Comparison of ENCODE assay signal across 8 cellular contexts in the genomic region with DNA sequence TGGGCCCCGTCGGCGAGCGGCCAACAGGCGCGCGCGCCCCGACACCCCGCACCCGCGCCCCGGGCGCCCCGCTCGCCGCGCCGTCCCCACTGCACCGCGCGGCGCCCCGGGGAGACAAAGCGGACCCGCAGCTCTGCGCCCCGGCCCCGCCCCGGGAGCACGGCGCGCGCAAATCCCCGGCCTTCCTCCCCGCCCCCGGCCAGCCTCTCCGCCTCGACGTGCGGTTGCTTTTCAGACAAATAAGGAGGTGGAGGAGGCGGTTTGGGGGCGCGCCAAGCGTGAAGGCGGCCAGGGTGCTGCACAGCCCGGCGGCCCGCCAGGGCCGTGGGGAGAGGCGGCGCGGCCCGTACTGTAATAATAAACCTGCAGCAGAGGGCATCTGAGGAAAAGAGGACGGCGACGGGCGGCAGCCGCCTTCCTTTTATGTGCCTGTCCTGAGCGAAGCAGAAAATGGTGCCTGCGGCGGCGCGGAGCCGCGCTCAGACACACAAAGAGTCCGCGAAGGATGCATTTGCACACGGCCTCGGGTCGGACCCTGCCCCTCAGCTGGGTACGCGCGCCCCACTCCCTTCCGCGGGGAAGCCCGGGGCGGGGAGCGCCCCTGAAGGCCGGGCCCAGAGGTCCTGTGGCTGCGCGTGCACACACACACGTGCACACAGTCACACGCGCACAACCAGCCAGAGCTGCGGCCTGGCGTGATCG. TPM values are rescaled to one million over a fixed set of nuclear protein-coding genes. Genes with fewer than 3 reads are reported as not detected.
DNase-seq lines count a peak whose midpoint lies in the region; ATAC-seq and FAIRE-seq lines count a peak whose summit lies in the region.

No MANE protein-coding gene starts in this region.

- H3K36me3 ChIP-seq in naive thymus-derived CD4-positive, alpha-beta T cell (ENCODE audit: control insufficient read depth in 2 of 3, insufficient read depth in 3 of 3, low read length in 3 of 3) = peaks cover 0 to 4% (median 0%) of the 10 kb centered on the region in 3 experiments

- no peaks in the 10 kb centered on the region for H3K9me3 Mint-ChIP-seq in activated T-helper 1 cell treated with anti-CD3 and anti-CD28 coated beads, Interleukin-12 subunit alpha, Interleukin-12 subunit beta, Interleukin-2, Interleukin-4 antibody, amounts not matched to agents 30 ng/mL and 10 ng/mL and 1 ng/mL, durations not matched to agents 14 hours and 24 hours and 36 hours
- no peaks in the 10 kb centered on the region for H3K9me3 Mint-ChIP-seq in naive thymus-derived CD4-positive, alpha-beta T cell
- H3K9me3 Mint-ChIP-seq in stimulated activated memory B cell treated with anti-CD40 and anti-IgM and Interleukin-4, amounts not matched to agents 10 μg/mL and 1 μg/mL and 100 μg/mL, for 72 hours = no peaks in the 10 kb centered on the region

- FAIRE-seq in RCC 7860 (lab: Jason Lieb, UNC) = no peak

- peaks cover 6% of the 10 kb centered on the region for H3K27me3 Mint-ChIP-seq in activated T-helper 1 cell treated with anti-CD3 and anti-CD28 coated beads, Interleukin-12 subunit alpha, Interleukin-12 subunit beta, Interleukin-2, Interleukin-4 antibody, amounts not matched to agents 30 ng/mL and 10 ng/mL and 1 ng/mL, durations not matched to agents 14 hours and 24 hours and 36 hours (ENCODE audit: insufficient read depth)
- H3K27me3 Mint-ChIP-seq in naive thymus-derived CD4-positive, alpha-beta T cell = peaks cover 0 to 7% (median 0%) of the 10 kb centered on the region in 5 donors
- H3K27me3 Mint-ChIP-seq in stimulated activated memory B cell treated with anti-CD40 and anti-IgM and Interleukin-4, amounts not matched to agents 10 μg/mL and 1 μg/mL and 100 μg/mL, for 72 hours = peaks cover 9% of the 10 kb centered on the region

- peak overlapping the region; percentile 86 for H3K27ac Mint-ChIP-seq in activated T-helper 1 cell treated with anti-CD3 and anti-CD28 coated beads, Interleukin-12 subunit alpha, Interleukin-12 subunit beta, Interleukin-2, Interleukin-4 antibody, amounts not matched to agents 30 ng/mL and 10 ng/mL and 1 ng/mL, durations not matched to agents 14 hours and 24 hours and 36 hours
- peak overlapping the region; percentile 57 to 92 (median 83) for H3K27ac Mint-ChIP-seq in naive thymus-derived CD4-positive, alpha-beta T cell
- peak overlapping the region; percentile 74 for H3K27ac Mint-ChIP-seq in stimulated activated memory B cell treated with anti-CD40 and anti-IgM and Interleukin-4, amounts not matched to agents 10 μg/mL and 1 μg/mL and 100 μg/mL, for 72 hours

- ATAC-seq in GM21529 (IDR thresholded peaks at IDR 0.05; ENCODE audit: unreplicated experiment) = peak; percentile 78
- peak; percentile 87 for ATAC-seq in naive thymus-derived CD4-positive, alpha-beta T cell
- peak; percentile 86 for ATAC-seq in stimulated activated memory B cell treated with anti-CD40 and anti-IgM and Interleukin-4, amounts not matched to agents 10 μg/mL and 1 μg/mL and 100 μg/mL, for 72 hours

- H3K4me1 Mint-ChIP-seq in activated T-helper 1 cell treated with anti-CD3 and anti-CD28 coated beads, Interleukin-12 subunit alpha, Interleukin-12 subunit beta, Interleukin-2, Interleukin-4 antibody, amounts not matched to agents 30 ng/mL and 10 ng/mL and 1 ng/mL, durations not matched to agents 14 hours and 24 hours and 36 hours (ENCODE audit: low read depth) = peaks cover 29% of the 10 kb centered on the region
- peaks cover 4 to 29% (median 18%) of the 10 kb centered on the region in 7 donors for H3K4me1 Mint-ChIP-seq in naive thymus-derived CD4-positive, alpha-beta T cell
- peaks cover 15% of the 10 kb centered on the region for H3K4me1 Mint-ChIP-seq in stimulated activated memory B cell treated with anti-CD40 and anti-IgM and Interleukin-4, amounts not matched to agents 10 μg/mL and 1 μg/mL and 100 μg/mL, for 72 hours

- POLR2A ChIA-PET in naive thymus-derived CD4-positive, alpha-beta T cell (lab: Charles Lee) = interaction anchor here (1.0 to 1.1 kb wide), 2 partner anchors 274 to 403 kb away, joined by 4 read pairs; no protein-coding TSS in a partner anchor

- peak overlapping the region; percentile 64 for H3K4me3 ChIP-seq in naive thymus-derived CD4-positive, alpha-beta T cell (ENCODE audit: low read length)

- peaks cover 4% of the 10 kb centered on the region for H3K36me3 Mint-ChIP-seq in activated T-helper 1 cell treated with anti-CD3 and anti-CD28 coated beads, Interleukin-12 subunit alpha, Interleukin-12 subunit beta, Interleukin-2, Interleukin-4 antibody, amounts not matched to agents 30 ng/mL and 10 ng/mL and 1 ng/mL, durations not matched to agents 14 hours and 24 hours and 36 hours (ENCODE audit: low read depth)
- peaks cover 0 to 7% (median 0%) of the 10 kb centered on the region in 5 donors for H3K36me3 Mint-ChIP-seq in naive thymus-derived CD4-positive, alpha-beta T cell
- H3K36me3 Mint-ChIP-seq in stimulated activated memory B cell treated with anti-CD40 and anti-IgM and Interleukin-4, amounts not matched to agents 10 μg/mL and 1 μg/mL and 100 μg/mL, for 72 hours = no peaks in the 10 kb centered on the region

- CTCF ChIA-PET in naive thymus-derived CD4-positive, alpha-beta T cell (lab: Charles Lee) = no interaction called here

- H3K4me3 Mint-ChIP-seq in activated T-helper 1 cell treated with anti-CD3 and anti-CD28 coated beads, Interleukin-12 subunit alpha, Interleukin-12 subunit beta, Interleukin-2, Interleukin-4 antibody, amounts not matched to agents 30 ng/mL and 10 ng/mL and 1 ng/mL, durations not matched to agents 14 hours and 24 hours and 36 hours = peak overlapping the region; percentile 87
- H3K4me3 Mint-ChIP-seq in naive thymus-derived CD4-positive, alpha-beta T cell = peak overlapping the region; percentile 83 to 94 (median 90)
- peak overlapping the region; percentile 80 for H3K4me3 Mint-ChIP-seq in stimulated activated memory B cell treated with anti-CD40 and anti-IgM and Interleukin-4, amounts not matched to agents 10 μg/mL and 1 μg/mL and 100 μg/mL, for 72 hours

- H3K27me3 ChIP-seq in naive thymus-derived CD4-positive, alpha-beta T cell (ENCODE audit: control insufficient read depth in 2 of 2, insufficient read depth in 2 of 2, low read length in 2 of 2) = no peaks in the 10 kb centered on the region

- H3K9me3 ChIP-seq in naive thymus-derived CD4-positive, alpha-beta T cell (ENCODE audit: control insufficient read depth in 2 of 3, low read length in 3 of 3) = no peaks in the 10 kb centered on the region

- peak overlapping the region; percentile 75 for H3K27ac ChIP-seq in naive thymus-derived CD4-positive, alpha-beta T cell (ENCODE audit: low read depth, low read length)

- H3K4me1 ChIP-seq in naive thymus-derived CD4-positive, alpha-beta T cell (ENCODE audit: control insufficient read depth in 2 of 2, insufficient read depth in 2 of 2, low read length in 2 of 2) = peaks cover 0 to 4% of the 10 kb centered on the region in 2 donors

- DNase-seq in DMS53 (lab: John Stamatoyannopoulos, UW) = peak; percentile 96
- DNase-seq in HuH-7.5 (ENCODE audit: low spot score) = peak; percentile 59
- peak; percentile 84 for DNase-seq in RCC 7860 (ENCODE audit: low spot score)
- peak; percentile 84 for DNase-seq in activated T-helper 1 cell treated with anti-CD3 and anti-CD28 coated beads, Interleukin-12 subunit alpha, Interleukin-12 subunit beta, Interleukin-2, Interleukin-4 antibody, amounts not matched to agents 30 ng/mL and 10 ng/mL and 1 ng/mL, durations not matched to agents 14 hours and 24 hours and 36 hours (ENCODE audit: low spot score)
- DNase-seq in fibroblast of gingiva (ENCODE audit: low read depth) = peak; percentile 96
- DNase-seq in naive thymus-derived CD4-positive, alpha-beta T cell = peak; percentile 65 to 88 (median 86)

- intact Hi-C loops in activated T-helper 1 cell treated with anti-CD3 and anti-CD28 coated beads, Interleukin-12 subunit alpha, Interleukin-12 subunit beta, Interleukin-2, Interleukin-4 antibody, amounts not matched to agents 30 ng/mL and 10 ng/mL and 1 ng/mL, durations not matched to agents 14 hours and 24 hours and 36 hours (cut with micrococcal nuclease) = loop anchor here (1.0 to 10.0 kb wide), 11 partner anchors 15 to 1018 kb away; a partner anchor contains a TSS
- intact Hi-C loops in naive thymus-derived CD4-positive, alpha-beta T cell (cut with micrococcal nuclease) = loop anchor here (1.0 to 10.0 kb wide), 16 partner anchors 15 to 1220 kb away; a partner anchor contains a TSS

RNA-seq across cellular contexts. Expression of a gene that starts 0.7 kb away (rescaled TPM):
- total RNA-seq in activated T-helper 1 cell treated with anti-CD3 and anti-CD28 coated beads, Interleukin-12 subunit alpha, Interleukin-12 subunit beta, Interleukin-2, Interleukin-4 antibody, amounts not matched to agents 30 ng/mL and 10 ng/mL and 1 ng/mL, durations not matched to agents 14 hours and 24 hours and 36 hours = 17.6 and 20.7 TPM in 2 replicates
- 10 to 100 TPM in 1 of 5 experiments, 1 to 10 TPM in 4; 3.5 to 28.7 (median 5.1) TPM for total RNA-seq in naive thymus-derived CD4-positive, alpha-beta T cell
- polyA plus RNA-seq in naive thymus-derived CD4-positive, alpha-beta T cell = 10 to 100 TPM in 1 of 2 donors, 1 to 10 TPM in 1; 9.8 to 13.4 TPM

Comparison
In these comparisons a context has a peak if more than half of its experiments do, and no peak if none do; other contexts are left out.
1. Peak in every context shown above with its lines: DNase-seq, ATAC-seq, H3K4me3 ChIP-seq and H3K27ac ChIP-seq.